21 cellular contexts compared by ENCODE assay signal in genomic region chr1:219067350-219067712, GRCh38.
DNase-seq lines count a peak whose midpoint lies in the region; ATAC-seq and TF ChIP-seq lines count a peak whose summit lies in the region.
"Had no signal": no experiment of that assay in that cellular context is flagged by ENCODE, and none has a peak within 500 bp of the region (broad histone marks: within the 10 kb centered on the region; RNA-seq: fewer than 3 reads in every experiment).

No MANE protein-coding gene starts in this region.

- H3K4me1 Mint-ChIP-seq in activated T-helper 17 cell treated with anti-CD3 and anti-CD28 coated beads, Interleukin-2, amount 50 U/mL, for 72 hours: no peaks in the 10 kb centered on the region

- H3K4me1 ChIP-seq in rectal smooth muscle tissue (ENCODE audit: control insufficient read depth, insufficient read depth, low read length): peaks cover 3% of the 10 kb centered on the region

- no peak overlapping the region for H3K9ac ChIP-seq in rectal smooth muscle tissue (ENCODE audit: low read length)

- H3K27me3 Mint-ChIP-seq in activated T-helper 17 cell treated with anti-CD3 and anti-CD28 coated beads, Interleukin-2, amount 50 U/mL, for 72 hours: no peaks in the 10 kb centered on the region

- TF ChIP-seq CTCF in omental fat pad (IDR thresholded peaks at IDR 0.05): no peak

- H3K4me3 Mint-ChIP-seq in activated T-helper 17 cell treated with anti-CD3 and anti-CD28 coated beads, Interleukin-2, amount 50 U/mL, for 72 hours: no peak overlapping the region
- H3K4me3 Mint-ChIP-seq: activated CD4-positive, alpha-beta T cell treated with anti-CD3 and anti-CD28 coated beads for 36 hours; activated T-cell treated with anti-CD3 and anti-CD28 coated beads, Interleukin-2, amount 50 U/mL, for 72 hours; CD8-positive, alpha-beta T cell; neural crest cell had no signal

- peak; percentile 9 for ATAC-seq in HG02885 (IDR thresholded peaks at IDR 0.05; ENCODE audit: poor library complexity, unreplicated experiment)
- peak; percentile 18 for ATAC-seq in activated T-helper 17 cell treated with anti-CD3 and anti-CD28 coated beads, Interleukin-2, amount 50 U/mL, for 72 hours (replicated peaks)
- no peak for ATAC-seq in omental fat pad (ENCODE audit: low FRiP score)
- ATAC-seq: CD8-positive, alpha-beta T cell had no signal

- H3K4me3 ChIP-seq in rectal smooth muscle tissue (ENCODE audit: low read length): no peak overlapping the region
- H3K4me3 ChIP-seq: MG63 had no signal

- H3K36me3 Mint-ChIP-seq in activated T-helper 17 cell treated with anti-CD3 and anti-CD28 coated beads, Interleukin-2, amount 50 U/mL, for 72 hours (ENCODE audit: low read depth): no peaks in the 10 kb centered on the region
- H3K36me3 Mint-ChIP-seq: CD8-positive, alpha-beta T cell had no signal

- no peaks in the 10 kb centered on the region for H3K27me3 ChIP-seq in rectal smooth muscle tissue (ENCODE audit: control insufficient read depth, insufficient read depth, low read length)
- H3K27me3 ChIP-seq: MG63 had no signal

- peak overlapping the region; percentile 7 for H3K27ac ChIP-seq in rectal smooth muscle tissue (ENCODE audit: low read depth, low read length)

- DNase-seq in Daoy (ENCODE audit: low read depth) (peak; percentile 16), omental fat pad (ENCODE audit: low spot score) (no peak), SW 1271 (lab: John Stamatoyannopoulos, UW) (no peak), foreskin melanocyte (no peak), NCI-H2107 treated with DMSO at 0.1 percent for 48 hours (lab: John Stamatoyannopoulos, UW; ENCODE audit: unreplicated experiment) (no peak)
- DNase-seq: activated CD4-positive, alpha-beta T cell treated with anti-CD3 and anti-CD28 coated beads for 36 hours; activated naive CD4-positive, alpha-beta T cell treated with anti-CD3 and anti-CD28 coated beads, Interleukin-2, amount 50 U/mL, for 16 hours; activated T-cell treated with anti-CD3 and anti-CD28 coated beads, Interleukin-2, amount 50 U/mL, for 72 hours; CD8-positive, alpha-beta T cell; DMS153; effector CD4-positive, alpha-beta T cell; GF-D8; hypothalamus; left ventricle myocardium superior; NCI-H146; substantia nigra had no signal

- H3K27ac Mint-ChIP-seq in activated T-helper 17 cell treated with anti-CD3 and anti-CD28 coated beads, Interleukin-2, amount 50 U/mL, for 72 hours: no peak overlapping the region
- H3K27ac Mint-ChIP-seq: activated CD4-positive, alpha-beta T cell treated with anti-CD3 and anti-CD28 coated beads for 36 hours; activated T-cell treated with anti-CD3 and anti-CD28 coated beads, Interleukin-2, amount 50 U/mL, for 72 hours; CD8-positive, alpha-beta T cell had no signal

- peaks cover 3% of the 10 kb centered on the region for H3K9me3 Mint-ChIP-seq in activated T-helper 17 cell treated with anti-CD3 and anti-CD28 coated beads, Interleukin-2, amount 50 U/mL, for 72 hours

- H3K36me3 ChIP-seq in rectal smooth muscle tissue (ENCODE audit: control insufficient read depth, insufficient read depth, low read length): no peaks in the 10 kb centered on the region
- H3K36me3 ChIP-seq: MG63 had no signal
